In the genomic region with DNA sequence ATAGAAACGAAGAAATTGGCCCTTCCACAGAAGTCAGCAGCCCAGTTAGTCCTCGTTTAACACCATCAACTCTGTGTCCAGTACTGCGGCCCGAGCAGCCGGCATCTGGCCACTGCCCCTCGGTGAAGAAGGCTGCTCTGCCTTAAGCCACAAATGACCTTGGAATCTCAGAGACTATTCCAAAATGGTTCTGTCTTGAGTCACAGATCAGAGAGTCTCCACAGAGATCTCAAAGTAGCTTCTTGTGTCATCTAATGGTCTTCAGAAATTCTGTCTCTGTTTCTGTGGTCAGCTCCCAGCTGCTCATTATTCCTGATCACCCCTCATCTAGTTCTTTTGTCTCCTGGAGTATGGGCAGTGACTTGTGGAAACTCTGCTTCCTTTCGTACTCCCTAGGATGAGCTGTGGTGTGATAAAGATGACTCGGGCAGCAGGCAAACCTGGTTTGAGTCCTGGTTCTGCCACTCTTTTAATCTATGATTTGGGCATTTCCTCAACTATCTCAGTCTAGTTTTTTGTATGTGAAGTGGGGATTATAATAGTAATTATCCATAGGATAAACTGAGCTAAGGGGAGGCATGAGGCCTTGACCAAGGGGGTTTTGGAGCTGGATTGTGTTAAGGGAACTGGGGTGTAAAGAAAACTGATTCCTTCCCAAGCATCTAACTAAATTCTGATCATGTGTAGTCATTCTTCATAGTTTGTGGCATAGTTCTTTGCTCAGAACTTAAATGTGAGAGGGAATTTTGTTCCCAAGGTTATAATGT, we compare ENCODE assay signal across 10 cellular contexts. TPM values are rescaled to one million over a fixed set of nuclear protein-coding genes. Genes with fewer than 3 reads are reported as not detected.
DNase-seq lines count a peak whose midpoint lies in the region; ATAC-seq lines count a peak whose summit lies in the region.
"Had no signal": no experiment of that assay in that cellular context is flagged by ENCODE, and none has a peak within 500 bp of the region (broad histone marks: within the 10 kb centered on the region; RNA-seq: fewer than 3 reads in every experiment).

No MANE protein-coding gene starts in this region.

- H3K27me3 ChIP-seq in CD4-positive, alpha-beta memory T cell (ENCODE audit: insufficient read depth, low read length), result no peaks in the 10 kb centered on the region
- H3K27me3 ChIP-seq in adipocyte (replicated peaks; ENCODE audit: control insufficient read depth, insufficient read depth, low read length) (no peaks in the 10 kb centered on the region), skeletal muscle satellite cell (ENCODE audit: control insufficient read depth, insufficient read depth, low read length) (no peaks in the 10 kb centered on the region)

- intact Hi-C loops in CD4-positive, alpha-beta memory T cell (cut with micrococcal nuclease), result no loop called here

- no peak overlapping the region for H3K4me3 ChIP-seq in CD4-positive, alpha-beta memory T cell (ENCODE audit: low read length in 2 of 2)
- H3K4me3 ChIP-seq in adipocyte (ENCODE audit: low read length) (peak overlapping the region; percentile 69), skeletal muscle satellite cell (ENCODE audit: low read length) (peak overlapping the region; percentile 34)

- H3K27ac Mint-ChIP-seq in CD4-positive, alpha-beta memory T cell, result peak overlapping the region in 4 of 7 donors; percentile 19 to 47 (median 34)
- H3K27ac Mint-ChIP-seq in activated naive CD8-positive, alpha-beta T cell treated with anti-CD3 and anti-CD28 coated beads, Interleukin-2, amount 50 U/mL, for 24 hours, result no peak overlapping the region

- no peak for DNase-seq in CD4-positive, alpha-beta memory T cell
- peak; percentile 71 for DNase-seq in adipocyte (ENCODE audit: low read depth)
- peak; percentile 73 for DNase-seq in hepatic stellate cell (ENCODE audit: low spot score)
- DNase-seq in NCI-H2171 (lab: John Stamatoyannopoulos, UW), result no peak
- DNase-seq in cortex of kidney (lab: John Stamatoyannopoulos, UW), result no peak
- no peak for DNase-seq in activated naive CD8-positive, alpha-beta T cell treated with anti-CD3 and anti-CD28 coated beads, Interleukin-2, amount 50 U/mL, for 24 hours
- DNase-seq: activated CD4-positive, alpha-beta T cell treated with anti-CD3 and anti-CD28 coated beads for 1 hour; NCI-H526 had no signal

- H3K27me3 Mint-ChIP-seq in CD4-positive, alpha-beta memory T cell, result no peaks in the 10 kb centered on the region
- H3K27me3 Mint-ChIP-seq in activated naive CD8-positive, alpha-beta T cell treated with anti-CD3 and anti-CD28 coated beads, Interleukin-2, amount 50 U/mL, for 24 hours, result no peaks in the 10 kb centered on the region

- no peaks in the 10 kb centered on the region for H3K9me3 Mint-ChIP-seq in CD4-positive, alpha-beta memory T cell
- H3K9me3 Mint-ChIP-seq in activated naive CD8-positive, alpha-beta T cell treated with anti-CD3 and anti-CD28 coated beads, Interleukin-2, amount 50 U/mL, for 24 hours, result no peaks in the 10 kb centered on the region

- POLR2A ChIA-PET in CD4-positive, alpha-beta memory T cell (lab: Charles Lee; ENCODE audit: partially characterized antibody), result no interaction called here

- peak overlapping the region; percentile 68 for H3K4me2 ChIP-seq in skeletal muscle satellite cell (ENCODE audit: low read length)

- H3K36me3 ChIP-seq in CD4-positive, alpha-beta memory T cell (ENCODE audit: insufficient read depth, low read length), result peaks cover 8% of the 10 kb centered on the region
- peaks cover 7% of the 10 kb centered on the region for H3K36me3 ChIP-seq in adipocyte (ENCODE audit: control insufficient read depth, insufficient read depth, low read length, severe bottlenecking)
- H3K36me3 ChIP-seq in skeletal muscle satellite cell (ENCODE audit: insufficient read depth, low read length), result no peaks in the 10 kb centered on the region

- no peak overlapping the region for H3K4me3 Mint-ChIP-seq in CD4-positive, alpha-beta memory T cell
- H3K4me3 Mint-ChIP-seq in activated naive CD8-positive, alpha-beta T cell treated with anti-CD3 and anti-CD28 coated beads, Interleukin-2, amount 50 U/mL, for 24 hours, result no peak overlapping the region

- no peak for ATAC-seq in HG02642 (IDR thresholded peaks at IDR 0.05; ENCODE audit: poor library complexity, unreplicated experiment)
- no peak for ATAC-seq in activated naive CD8-positive, alpha-beta T cell treated with anti-CD3 and anti-CD28 coated beads, Interleukin-2, amount 50 U/mL, for 24 hours

- peaks cover 36 to 55% of the 10 kb centered on the region in 2 donors for H3K36me3 Mint-ChIP-seq in CD4-positive, alpha-beta memory T cell
- H3K36me3 Mint-ChIP-seq in activated naive CD8-positive, alpha-beta T cell treated with anti-CD3 and anti-CD28 coated beads, Interleukin-2, amount 50 U/mL, for 24 hours (ENCODE audit: low read depth), result peaks cover 9% of the 10 kb centered on the region

- peak overlapping the region; percentile 76 for H3K9ac ChIP-seq in adipocyte (ENCODE audit: low read length)
- H3K9ac ChIP-seq in skeletal muscle satellite cell (ENCODE audit: low read depth, low read length), result peak overlapping the region; percentile 85

- H3K4me1 Mint-ChIP-seq in CD4-positive, alpha-beta memory T cell, result peaks cover 27 to 61% (median 43%) of the 10 kb centered on the region in 4 donors
- peaks cover 59% of the 10 kb centered on the region for H3K4me1 Mint-ChIP-seq in activated naive CD8-positive, alpha-beta T cell treated with anti-CD3 and anti-CD28 coated beads, Interleukin-2, amount 50 U/mL, for 24 hours

- CTCF ChIA-PET in CD4-positive, alpha-beta memory T cell (lab: Charles Lee; ENCODE audit: partially characterized antibody), result interaction anchor here (0.9 kb wide), 1 partner anchor 9 kb away, joined by 3 read pairs; no protein-coding TSS in a partner anchor

- H3K9me3 ChIP-seq in CD4-positive, alpha-beta memory T cell (ENCODE audit: control insufficient read depth in 1 of 2, low read length in 2 of 2), result no peaks in the 10 kb centered on the region
- H3K9me3 ChIP-seq in adipocyte (ENCODE audit: control insufficient read depth, low read length) (no peaks in the 10 kb centered on the region), skeletal muscle satellite cell (replicated peaks; ENCODE audit: low read length) (no peaks in the 10 kb centered on the region)

- H3K27ac ChIP-seq in CD4-positive, alpha-beta memory T cell (ENCODE audit: low read depth, low read length), result no peak overlapping the region

- peaks cover 18% of the 10 kb centered on the region for H3K4me1 ChIP-seq in CD4-positive, alpha-beta memory T cell (ENCODE audit: insufficient read depth, low read length)
- H3K4me1 ChIP-seq in adipocyte (ENCODE audit: control insufficient read depth, insufficient read depth, low read length), result peaks cover 32% of the 10 kb centered on the region
- peaks cover 51% of the 10 kb centered on the region for H3K4me1 ChIP-seq in skeletal muscle satellite cell (ENCODE audit: control insufficient read depth, insufficient read depth, low read length)

RNA-seq across cellular contexts. Expression of a gene that starts 22.6 kb away (rescaled TPM):
- 10 to 100 TPM; 72.2 to 75.5 TPM for total RNA-seq in CD4-positive, alpha-beta memory T cell
- polyA plus RNA-seq in CD4-positive, alpha-beta memory T cell, result 10 to 100 TPM; 14.5 to 40.5 TPM
- total RNA-seq in skeletal muscle satellite cell (2012; rRNA removed), result 10.9 and 11.6 TPM in 2 replicates

Comparison
In these comparisons a context has a peak if more than half of its experiments do, and no peak if none do; other contexts are left out.
1. DNase-seq: peak in adipocyte (single experiment) and hepatic stellate cell (single experiment); none in CD4-positive, alpha-beta memory T cell (0 of 5), NCI-H2171 (single experiment), cortex of kidney (single experiment) and activated naive CD8-positive, alpha-beta T cell treated with anti-CD3 and anti-CD28 coated beads, Interleukin-2, amount 50 U/mL, for 24 hours (single experiment).
2. H3K4me3 ChIP-seq: peak in adipocyte (single experiment) and skeletal muscle satellite cell (single experiment); none in CD4-positive, alpha-beta memory T cell (0 of 2).